Comparison of ENCODE assay signal across 19 cellular contexts in genomic region chr16:3651461-3652372, GRCh38. TPM values are rescaled to one million over a fixed set of nuclear protein-coding genes. Genes with fewer than 3 reads are reported as not detected.
A peak's percentile ranks its signal among the peaks of the same experiment; 100 is the strongest.
DNase-seq lines count a peak whose midpoint lies in the region; ATAC-seq, FAIRE-seq and TF ChIP-seq lines count a peak whose summit lies in the region.
"Had no signal": no experiment of that assay in that cellular context is flagged by ENCODE, and none has a peak within 500 bp of the region (broad histone marks: within the 10 kb centered on the region; RNA-seq: fewer than 3 reads in every experiment).

No MANE protein-coding gene starts in this region.

- H3K36me3 ChIP-seq in cardiac muscle cell (peaks cover under 1% of the 10 kb centered on the region), heart right ventricle (peaks cover 0 to 48% (median 3%) of the 10 kb centered on the region in 9 donors), HepG2 (replicated peaks in 1 of 2; ENCODE audit: control insufficient read depth in 1 of 2, insufficient read depth in 2 of 2, low read length in 2 of 2) (peaks cover 2 to 6% of the 10 kb centered on the region in 2 experiments; a peak in 4 of 5 replicates), tibial artery (peaks cover 3 to 42% (median 29%) of the 10 kb centered on the region in 3 donors)
- H3K36me3 ChIP-seq: SJCRH30 had no signal

- DNase-seq in cardiac muscle cell (ENCODE audit: low read depth in 1 of 2, low spot score in 1 of 2) (no peak), heart right ventricle (no peak), HepG2 (ENCODE audit: low spot score) (no peak), tibial artery (peak; percentile 9 to 48), AG08395 (ENCODE audit: low spot score) (no peak)
- peak; percentile 11 for DNase-seq in activated CD8-positive, alpha-beta memory T cell treated with anti-CD3 and anti-CD28 coated beads, Interleukin-2, amount 50 U/mL, for 4 hours
- DNase-seq in stimulated activated naive CD4-positive, alpha-beta T cell (lab: John Stamatoyannopoulos, UW) = no peak
- DNase-seq: BE2C, brain microvascular endothelial cell, DMS153, endodermal cell, KBM-7, NCI-H1105 treated with DMSO at 0.1 percent for 48 hours, SJCRH30, T1000, testis had no signal

- ATAC-seq in heart right ventricle = no peak
- no peak for ATAC-seq in HepG2
- no peak for ATAC-seq in HG02938 (IDR thresholded peaks at IDR 0.05; ENCODE audit: unreplicated experiment)
- ATAC-seq: naive thymus-derived CD4-positive, alpha-beta T cell had no signal

- H3K79me2 ChIP-seq in HepG2 (ENCODE audit: insufficient read depth, low read length) = no peaks in the 10 kb centered on the region

- no peak overlapping the region for H3K9ac ChIP-seq in HepG2 (ENCODE audit: insufficient read depth, low read depth, low read length)

- no peaks in the 10 kb centered on the region for H3K9me3 ChIP-seq in cardiac muscle cell (ENCODE audit: low read depth)
- no peaks in the 10 kb centered on the region for H3K9me3 ChIP-seq in heart right ventricle
- no peaks in the 10 kb centered on the region for H3K9me3 ChIP-seq in HepG2 (ENCODE audit: low read length)
- no peaks in the 10 kb centered on the region for H3K9me3 ChIP-seq in tibial artery
- H3K9me3 ChIP-seq: BE2C, SJCRH30, testis had no signal

- H3K4me3 ChIP-seq in cardiac muscle cell (no peak overlapping the region), heart right ventricle (no peak overlapping the region), HepG2 (replicated peaks in 1 of 3; ENCODE audit: insufficient read depth in 1 of 3, low read depth in 2 of 3, low read length in 3 of 3) (no peak overlapping the region), tibial artery (no peak overlapping the region)
- H3K4me3 ChIP-seq: SJCRH30, testis had no signal

- H3K4me1 ChIP-seq in cardiac muscle cell (ENCODE audit: low read depth) (peaks cover 5% of the 10 kb centered on the region), heart right ventricle (peaks cover 0 to 20% (median 8%) of the 10 kb centered on the region in 9 donors), HepG2 (ENCODE audit: insufficient read depth, low read length) (peaks cover 50% of the 10 kb centered on the region), tibial artery (no peaks in the 10 kb centered on the region)
- H3K4me1 ChIP-seq: BE2C, testis had no signal

- H3K27ac ChIP-seq in cardiac muscle cell (peak overlapping the region; percentile 59), heart right ventricle (no peak overlapping the region), HepG2 (ENCODE audit: extremely low read length, insufficient read depth, low read length) (peak overlapping the region; percentile 40), tibial artery (no peak overlapping the region)
- H3K27ac ChIP-seq: brain microvascular endothelial cell, SJCRH30, testis had no signal

- H4K20me1 ChIP-seq in HepG2 (ENCODE audit: insufficient read depth, low read length) = no peaks in the 10 kb centered on the region

- no peaks in the 10 kb centered on the region for H3K27me3 ChIP-seq in cardiac muscle cell
- no peaks in the 10 kb centered on the region for H3K27me3 ChIP-seq in heart right ventricle
- H3K27me3 ChIP-seq in HepG2 (ENCODE audit: control insufficient read depth in 1 of 2, insufficient read depth in 2 of 2, low read length in 2 of 2) = no peaks in the 10 kb centered on the region
- H3K27me3 ChIP-seq in tibial artery = no peaks in the 10 kb centered on the region
- H3K27me3 ChIP-seq: BE2C, brain microvascular endothelial cell, SJCRH30, testis had no signal

- no peak for FAIRE-seq in HepG2 (lab: Jason Lieb, UNC)
- FAIRE-seq: GM18507 had no signal

- H3K4me2 ChIP-seq in HepG2 (ENCODE audit: low read depth, low read length) = no peak overlapping the region

- WGBS in heart right ventricle, 2 donors = 77 to 79% methylated on average over 18 of the region's 18 CpGs
- whole genome bisulfite sequencing in HepG2 (ENCODE audit: low lambda C conversion rate) = 77% methylated on average over 12 of the region's 18 CpGs

- in situ Hi-C loops in HepG2 (cut with HindIII; ENCODE audit: extremely low pct_ligation_motif_present, low pct_unique_long_range_greater_than_20kb) = no loop called here

- POLR2A ChIA-PET in HepG2 (lab: Yijun Ruan, JAX) = no interaction called here

- BruUV-seq in HepG2 (replicated peaks; lab: Mats Ljungman, UMichigan) = no TSS peak

- CTCF ChIA-PET in HepG2 (lab: Yijun Ruan, JAX; ENCODE audit: low intra/inter-chr PET ratio, low total read pairs) = no interaction called here

- no peak overlapping the region for H2AFZ ChIP-seq in HepG2 (ENCODE audit: low read length)

- TF ChIP-seq CTCF in cardiac muscle cell (IDR thresholded peaks at IDR 0.05; ENCODE audit: low read depth, low read length) (no peak), heart right ventricle (IDR thresholded peaks at IDR 0.05) (no peak), HepG2 (CRISPR knock-in tag; IDR thresholded peaks at IDR 0.05) (no peak), tibial artery (IDR thresholded peaks at IDR 0.05) (no peak)

- no peak for TF ChIP-seq POLR2A in HepG2 (IDR thresholded peaks at IDR 0.05; ENCODE audit: insufficient read depth in 1 of 2, low read depth in 2 of 2, low read length in 2 of 2)

- intact Hi-C loops in heart right ventricle (cut with DNase I) = no loop called here
- intact Hi-C loops in HepG2 (cut with micrococcal nuclease; ENCODE audit: unreplicated experiment) = no loop called here
- intact Hi-C loops in tibial artery (cut with DNase I; ENCODE audit: low total_unique reads) = no loop called here

- TF ChIP-seq EP300 in HepG2 (IDR thresholded peaks at IDR 0.05; ENCODE audit: low read depth in 2 of 2, low read length in 2 of 2) = no peak
- TF ChIP-seq EP300 in HepG2 (CRISPR knock-in tag; IDR thresholded peaks at IDR 0.05; ENCODE audit: borderline replicate concordance) = no peak

- TF ChIP-seq RAD21 in HepG2 (CRISPR knock-in tag; IDR thresholded peaks at IDR 0.05) = no peak

TF ChIP-seq in HepG2, 621 proteins besides CTCF, POLR2A, EP300 and RAD21 (continues in another document):
- TF ChIP-seq ZC3H4 (CRISPR knock-in tag; IDR thresholded peaks at IDR 0.05; ENCODE audit: borderline replicate concordance) = no peak

RNA-seq across cellular contexts. Expression of gene DNASE1, which starts 2.8 kb away (rescaled TPM):
- total RNA-seq in cardiac muscle cell (48.7 and 73.9 TPM in 2 replicates), heart right ventricle (10 to 100 TPM in 1 of 10 donors, 1 to 10 TPM in 9; 3.4 to 10.5 (median 7.4) TPM), HepG2 (2016; rRNA removed; fragmentation: Illumina TruSeq; extraction: Trizol) (3.7 and 7.1 TPM in 2 replicates)
- polyA plus RNA-seq in cardiac muscle cell (28.1 and 38.1 TPM in 2 replicates), heart right ventricle (10 to 100 TPM in 1 of 2 donors, 1 to 10 TPM in 1; 3.3 to 15.9 TPM), HepG2 (2011; rRNA removed) (11.1 and 13.0 TPM in 2 replicates)
- 9.5 and 9.7 TPM in 2 replicates for total RNA-seq in HepG2 (2016; cell fraction: cytosol; rRNA removed; fragmentation: Illumina TruSeq; extraction: Trizol; ENCODE audit: low read depth)
- 4.1 and 7.3 TPM in 2 replicates for total RNA-seq in HepG2 (2016; cell fraction: insoluble cytoplasmic fraction; rRNA removed; fragmentation: Illumina TruSeq; extraction: Trizol)
- 11.1 and 12.4 TPM in 2 replicates for total RNA-seq in HepG2 (2016; cell fraction: membrane; rRNA removed; fragmentation: Illumina TruSeq; extraction: Trizol)
- total RNA-seq in HepG2 (2016; cell fraction: nucleus; rRNA removed; fragmentation: Illumina TruSeq; extraction: Trizol) = 11.8 and 13.6 TPM in 2 replicates
- polyA plus RNA-seq in HepG2 (2011; cell fraction: cytosol; rRNA removed) = 5.4 and 7.4 TPM in 2 replicates
- polyA plus RNA-seq in HepG2 (2011; cell fraction: nucleus; rRNA removed) = 37.1 and 37.7 TPM in 2 replicates
- 7.2 and 10.3 TPM in 2 replicates for polyA plus RNA-seq in HepG2 (2012)
- 10.1 and 11.6 TPM in 2 replicates for polyA plus RNA-seq in HepG2 (2016; cell fraction: cytosol; fragmentation: Illumina TruSeq; extraction: Trizol; ENCODE audit: low read depth)
- 2.9 and 3.5 TPM in 2 replicates for polyA plus RNA-seq in HepG2 (2016; cell fraction: insoluble cytoplasmic fraction; fragmentation: Illumina TruSeq; extraction: Trizol; ENCODE audit: low read depth)
- polyA plus RNA-seq in HepG2 (2016; cell fraction: membrane; fragmentation: Illumina TruSeq; extraction: Trizol; ENCODE audit: low read depth) = 9.6 and 10.1 TPM in 2 replicates
- 15.7 and 20.9 TPM in 2 replicates for polyA plus RNA-seq in HepG2 (2016; cell fraction: nucleus; fragmentation: Illumina TruSeq; extraction: Trizol; ENCODE audit: insufficient read depth, low read depth)
- 12.4 and 52.9 TPM in 2 replicates for polyA minus RNA-seq in HepG2 (2011; rRNA and poly(A)+ RNA removed; ENCODE audit: low replicate concordance)
- 3.9 and 4.6 TPM in 2 replicates for polyA minus RNA-seq in HepG2 (2011; cell fraction: cytosol; rRNA and poly(A)+ RNA removed)
- polyA minus RNA-seq in HepG2 (2011; cell fraction: nucleus; rRNA and poly(A)+ RNA removed) = 13.1 and 20.5 TPM in 2 replicates

RNA-seq across cellular contexts. Expression of gene SLX4, which starts 40.3 kb away (rescaled TPM):
- 5.6 and 7.2 TPM in 2 replicates for total RNA-seq in cardiac muscle cell
- 2.9 and 3.6 TPM in 2 replicates for polyA plus RNA-seq in cardiac muscle cell
- total RNA-seq in heart right ventricle = 1 to 10 TPM; 2.4 to 3.6 (median 2.9) TPM
- 1 to 10 TPM; 1.1 to 4.4 TPM for polyA plus RNA-seq in heart right ventricle
- total RNA-seq in HepG2 (2016; rRNA removed; fragmentation: Illumina TruSeq; extraction: Trizol) = 2.5 and 3.6 TPM in 2 replicates
- 0.97 and 1.0 TPM in 2 replicates for total RNA-seq in HepG2 (2016; cell fraction: cytosol; rRNA removed; fragmentation: Illumina TruSeq; extraction: Trizol; ENCODE audit: low read depth)
- 2.1 and 3.8 TPM in 2 replicates for total RNA-seq in HepG2 (2016; cell fraction: insoluble cytoplasmic fraction; rRNA removed; fragmentation: Illumina TruSeq; extraction: Trizol)
- 1.3 and 1.6 TPM in 2 replicates for total RNA-seq in HepG2 (2016; cell fraction: membrane; rRNA removed; fragmentation: Illumina TruSeq; extraction: Trizol)
- total RNA-seq in HepG2 (2016; cell fraction: nucleus; rRNA removed; fragmentation: Illumina TruSeq; extraction: Trizol) = 7.6 and 7.9 TPM in 2 replicates
- polyA plus RNA-seq in HepG2 (2011; rRNA removed) = 1.1 and 1.3 TPM in 2 replicates
- 0.40 and 0.46 TPM in 2 replicates for polyA plus RNA-seq in HepG2 (2011; cell fraction: cytosol; rRNA removed)
- polyA plus RNA-seq in HepG2 (2011; cell fraction: nucleus; rRNA removed) = 5.4 and 5.9 TPM in 2 replicates
- 0.97 and 1.2 TPM in 2 replicates for polyA plus RNA-seq in HepG2 (2012)
- 0.16 and 0.18 TPM in 2 replicates for polyA plus RNA-seq in HepG2 (2016; cell fraction: cytosol; fragmentation: Illumina TruSeq; extraction: Trizol; ENCODE audit: low read depth)
- polyA plus RNA-seq in HepG2 (2016; cell fraction: insoluble cytoplasmic fraction; fragmentation: Illumina TruSeq; extraction: Trizol; ENCODE audit: low read depth) = 1.1 and 1.7 TPM in 2 replicates
- 0.21 and 0.31 TPM in 2 replicates for polyA plus RNA-seq in HepG2 (2016; cell fraction: membrane; fragmentation: Illumina TruSeq; extraction: Trizol; ENCODE audit: low read depth)
- 12.5 and 14.1 TPM in 2 replicates for polyA plus RNA-seq in HepG2 (2016; cell fraction: nucleus; fragmentation: Illumina TruSeq; extraction: Trizol; ENCODE audit: insufficient read depth, low read depth)
- polyA minus RNA-seq in HepG2 (2011; rRNA and poly(A)+ RNA removed; ENCODE audit: low replicate concordance) = 1.5 and 3.9 TPM in 2 replicates
- polyA minus RNA-seq in HepG2 (2011; cell fraction: cytosol; rRNA and poly(A)+ RNA removed) = 0.89 and 1.1 TPM in 2 replicates
- 4.4 and 5.1 TPM in 2 replicates for polyA minus RNA-seq in HepG2 (2011; cell fraction: nucleus; rRNA and poly(A)+ RNA removed)

Comparison
In these comparisons a context has a peak if more than half of its experiments do, and no peak if none do; other contexts are left out.
1. H3K27ac ChIP-seq: peak in cardiac muscle cell (single experiment) and HepG2 (single experiment); none in heart right ventricle (0 of 10) and tibial artery (0 of 2).
2. DNase-seq: peak in activated CD8-positive, alpha-beta memory T cell treated with anti-CD3 and anti-CD28 coated beads, Interleukin-2, amount 50 U/mL, for 4 hours (single experiment) and tibial artery (2 of 2); none in cardiac muscle cell (0 of 2), heart right ventricle (0 of 2), HepG2 (single experiment), AG08395 (single experiment) and stimulated activated naive CD4-positive, alpha-beta T cell (0 of 6).